Comparison of ENCODE assay signal across 17 cellular contexts in the genomic region with DNA sequence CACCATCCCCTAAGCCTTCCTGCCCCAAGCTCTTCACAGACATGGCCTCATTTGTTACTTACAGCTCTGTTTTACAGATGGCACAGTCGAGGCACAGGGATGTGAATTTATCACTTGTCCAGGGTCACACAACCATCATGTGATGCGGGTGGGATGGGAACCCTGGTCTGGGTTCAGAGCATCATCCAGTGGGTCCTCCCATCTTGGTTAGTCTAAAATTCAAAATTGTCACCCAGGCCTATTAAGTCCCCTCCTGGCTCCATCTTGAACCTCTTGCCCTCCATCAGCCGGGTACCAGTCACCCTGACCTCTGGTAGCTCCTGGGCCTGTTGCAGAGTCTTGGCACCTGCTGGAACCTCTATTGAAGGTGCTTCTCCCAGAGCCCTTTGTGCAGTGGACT. TPM values are rescaled to one million over a fixed set of nuclear protein-coding genes. Genes with fewer than 3 reads are reported as not detected.
DNase-seq lines count a peak whose midpoint lies in the region; ATAC-seq and TF ChIP-seq lines count a peak whose summit lies in the region.
"Had no signal": no experiment of that assay in that cellular context is flagged by ENCODE, and none has a peak within 500 bp of the region (broad histone marks: within the 10 kb centered on the region; RNA-seq: fewer than 3 reads in every experiment).

No MANE protein-coding gene starts in this region.

- no peaks in the 10 kb centered on the region for H3K27me3 ChIP-seq in endodermal cell (ENCODE audit: control insufficient read depth, insufficient read depth, low read length, poor library complexity, severe bottlenecking)
- H3K27me3 ChIP-seq in layer of hippocampus (ENCODE audit: control insufficient read depth, insufficient read depth, low read length), result no peaks in the 10 kb centered on the region
- H3K27me3 ChIP-seq in prostate gland (replicated peaks; ENCODE audit: insufficient read depth), result no peaks in the 10 kb centered on the region
- no peaks in the 10 kb centered on the region for H3K27me3 ChIP-seq in subcutaneous abdominal adipose tissue (ENCODE audit: control insufficient read depth in 5 of 5, insufficient read depth in 4 of 5, low read length in 5 of 5)
- H3K27me3 ChIP-seq in PC-9 (ENCODE audit: insufficient read depth, low read depth), result no peaks in the 10 kb centered on the region
- no peaks in the 10 kb centered on the region for H3K27me3 ChIP-seq in colonic mucosa

- H3K4me2 ChIP-seq in PC-9, result no peak overlapping the region

- POLR2A ChIA-PET in PC-9 (lab: Charles Lee; ENCODE audit: unreplicated experiment), result no interaction called here

- peaks cover 7% of the 10 kb centered on the region for H3K9me3 ChIP-seq in endodermal cell (ENCODE audit: control insufficient read depth, low read length)
- H3K9me3 ChIP-seq in prostate gland, result no peaks in the 10 kb centered on the region
- peaks cover 0 to 6% (median 0%) of the 10 kb centered on the region in 5 donors for H3K9me3 ChIP-seq in subcutaneous abdominal adipose tissue (ENCODE audit: control insufficient read depth in 5 of 5, low read length in 5 of 5)
- H3K9me3 ChIP-seq in PC-9 (ENCODE audit: insufficient read depth, low read depth), result no peaks in the 10 kb centered on the region
- no peaks in the 10 kb centered on the region for H3K9me3 ChIP-seq in colonic mucosa

- no peaks in the 10 kb centered on the region for H3K4me1 Mint-ChIP-seq in endodermal cell

- H3K4me1 ChIP-seq in endodermal cell (ENCODE audit: control insufficient read depth, insufficient read depth, low read length) (no peaks in the 10 kb centered on the region), prostate gland (replicated peaks) (no peaks in the 10 kb centered on the region), subcutaneous abdominal adipose tissue (ENCODE audit: control insufficient read depth in 5 of 5, insufficient read depth in 5 of 5, low read length in 5 of 5) (peaks cover 0 to 19% (median 2%) of the 10 kb centered on the region in 5 donors), PC-9 (replicated peaks; ENCODE audit: insufficient read depth) (no peaks in the 10 kb centered on the region), colonic mucosa (no peaks in the 10 kb centered on the region)

- H3K36me3 ChIP-seq in endodermal cell (ENCODE audit: control insufficient read depth, insufficient read depth, low read length) (peaks cover 7% of the 10 kb centered on the region), prostate gland (peaks cover 3 to 4% of the 10 kb centered on the region in 2 donors), subcutaneous abdominal adipose tissue (ENCODE audit: control insufficient read depth in 5 of 5, insufficient read depth in 5 of 5, low read length in 5 of 5) (peaks cover 24 to 91% (median 81%) of the 10 kb centered on the region in 5 donors), PC-9 (ENCODE audit: low read depth) (no peaks in the 10 kb centered on the region), colonic mucosa (no peaks in the 10 kb centered on the region)

- H3K4me3 ChIP-seq in endodermal cell (ENCODE audit: low read length), result no peak overlapping the region
- H3K4me3 ChIP-seq in prostate gland, result no peak overlapping the region
- no peak overlapping the region for H3K4me3 ChIP-seq in subcutaneous abdominal adipose tissue (ENCODE audit: low read depth in 1 of 5, low read length in 5 of 5)
- H3K4me3 ChIP-seq in PC-9, result no peak overlapping the region
- H3K4me3 ChIP-seq in colonic mucosa, result no peak overlapping the region
- H3K4me3 ChIP-seq: K562 had no signal

- TF ChIP-seq POLR2A in prostate gland (IDR thresholded peaks at IDR 0.05), result no peak

- CTCF ChIA-PET in PC-9 (lab: Charles Lee), result no interaction called here

- H3K79me2 ChIP-seq in PC-9 (ENCODE audit: low read depth), result no peaks in the 10 kb centered on the region

- H3K27ac Mint-ChIP-seq in endodermal cell, result peak overlapping the region; percentile 19

- BruUV-seq in PC-9 (replicated peaks; lab: Mats Ljungman, UMichigan), result no TSS peak

- H3K36me3 Mint-ChIP-seq in endodermal cell (ENCODE audit: low read depth), result peaks cover 37% of the 10 kb centered on the region

- H3F3A ChIP-seq in PC-9 (ENCODE audit: insufficient read depth, low read depth), result no peaks in the 10 kb centered on the region

- H3K27ac ChIP-seq in endodermal cell (ENCODE audit: low read depth, low read length) (no peak overlapping the region), layer of hippocampus (ENCODE audit: low read depth, low read length) (peak overlapping the region; percentile 14), prostate gland (peak overlapping the region; percentile 27 to 33), subcutaneous abdominal adipose tissue (ENCODE audit: low read depth, low read length) (peak overlapping the region; percentile 28), PC-9 (no peak overlapping the region), colonic mucosa (no peak overlapping the region)

- no peak for ATAC-seq in HG02759 (IDR thresholded peaks at IDR 0.05; ENCODE audit: unreplicated experiment)
- ATAC-seq: K562 had no signal

- no peak overlapping the region for H3K9ac ChIP-seq in endodermal cell (ENCODE audit: extremely low read depth, low read length, poor library complexity, severe bottlenecking)
- no peak overlapping the region for H3K9ac ChIP-seq in subcutaneous abdominal adipose tissue (ENCODE audit: low read length in 5 of 5)
- no peak overlapping the region for H3K9ac ChIP-seq in colonic mucosa (ENCODE audit: low read depth in 2 of 2, low read length in 2 of 2)

- no peak for DNase-seq in endodermal cell
- no peak for DNase-seq in prostate gland (ENCODE audit: low spot score)
- DNase-seq in PC-9, result no peak
- DNase-seq in colonic mucosa, result no peak
- DNase-seq: ACHN; C1 segment of cervical spinal cord; DMS79; NCI-H1105; NCI-H2081 treated with DMSO at 0.1 percent for 48 hours; NCI-H510A; NCI-H748 treated with DMSO at 0.1 percent for 48 hours; NK-92 treated with Interleukin-12 subunit alpha and Interleukin-12 subunit beta, amount 100 ng/mL, for 24 hours; SIG-M5 had no signal

- no peaks in the 10 kb centered on the region for H4K20me1 ChIP-seq in PC-9 (ENCODE audit: insufficient read depth)

- no peak overlapping the region for H3K4me3 Mint-ChIP-seq in endodermal cell

- 94 to 97% methylated on average over 3 of the region's 3 CpGs for WGBS in endodermal cell (ENCODE audit: insufficient coverage in 1 of 2, insufficient read length in 1 of 2), 2 experiments
- 86% methylated on average over 3 of the region's 3 CpGs for WGBS in prostate gland

- H2AFZ ChIP-seq in PC-9, result no peak overlapping the region

- H3K9me2 ChIP-seq in PC-9 (ENCODE audit: insufficient read depth), result no peaks in the 10 kb centered on the region

- intact Hi-C loops in prostate gland (cut with DNase I), result loop anchor here (10.0 kb wide), 1 partner anchor 474 kb away; no protein-coding TSS in a partner anchor
- intact Hi-C loops in PC-9 (cut with micrococcal nuclease; ENCODE audit: unreplicated experiment), result no loop called here
- intact Hi-C loops in colonic mucosa (cut with DNase I), result no loop called here

- peaks cover 5% of the 10 kb centered on the region for H3K9me3 Mint-ChIP-seq in endodermal cell

- no peak for TF ChIP-seq CTCF in endodermal cell (conservative IDR thresholded peaks at IDR 0.05)
- TF ChIP-seq CTCF in prostate gland (IDR thresholded peaks at IDR 0.05), result no peak
- no peak for TF ChIP-seq CTCF in PC-9 (conservative IDR thresholded peaks at IDR 0.05)
- no peak for TF ChIP-seq CTCF in colonic mucosa (IDR thresholded peaks at IDR 0.05)

- no peaks in the 10 kb centered on the region for H3K27me3 Mint-ChIP-seq in endodermal cell (ENCODE audit: insufficient read depth)

RNA-seq across cellular contexts. Expression of a gene that starts 52.9 kb away (rescaled TPM):
- 10 to 100 TPM in 1 of 2 donors, 1 to 10 TPM in 1; 6.8 to 12.7 TPM for total RNA-seq in endodermal cell
- polyA plus RNA-seq in endodermal cell (2013, experiment 1 of 2), result 5.9 TPM
- polyA plus RNA-seq in endodermal cell (2013, experiment 2 of 2), result 7.0 TPM
- 10 to 100 TPM; 52.5 to 63.3 TPM for total RNA-seq in prostate gland
- 13.8 and 15.1 TPM in 2 replicates for total RNA-seq in PC-9 (2021)
- 10 to 100 TPM; 21.3 to 32.8 TPM for total RNA-seq in colonic mucosa

Comparison
In these comparisons a context has a peak if more than half of its experiments do, and no peak if none do; other contexts are left out.
1. H3K27ac ChIP-seq: peak in layer of hippocampus (single experiment), prostate gland (2 of 2) and subcutaneous abdominal adipose tissue (single experiment); none in endodermal cell (single experiment), PC-9 (single experiment) and colonic mucosa (single experiment).